8 cellular contexts compared by ENCODE assay signal in genomic region chr1:176849281-176849680, GRCh38.
"Had no signal": no experiment of that assay in that cellular context is flagged by ENCODE, and none has a peak within 500 bp of the region (broad histone marks: within the 10 kb centered on the region; RNA-seq: fewer than 3 reads in every experiment).

No MANE protein-coding gene starts in this region.

- H3K4me3 ChIP-seq: K562 had no signal

- H3K27ac ChIP-seq: HL-60 had no signal

- H3K9me3 Mint-ChIP-seq: IgD-negative memory B cell had no signal

- H3K27ac Mint-ChIP-seq: IgD-negative memory B cell had no signal

- H3K36me3 Mint-ChIP-seq: IgD-negative memory B cell had no signal

- DNase-seq: IMR-90, KBM-7, KG1 had no signal

- H3K4me3 Mint-ChIP-seq: IgD-negative memory B cell had no signal

- FAIRE-seq: HepG2, HTR-8/SVneo, K562 had no signal

- H3K4me1 Mint-ChIP-seq: IgD-negative memory B cell had no signal
